ENCODE assay signal across 8 cellular contexts in the genomic region with DNA sequence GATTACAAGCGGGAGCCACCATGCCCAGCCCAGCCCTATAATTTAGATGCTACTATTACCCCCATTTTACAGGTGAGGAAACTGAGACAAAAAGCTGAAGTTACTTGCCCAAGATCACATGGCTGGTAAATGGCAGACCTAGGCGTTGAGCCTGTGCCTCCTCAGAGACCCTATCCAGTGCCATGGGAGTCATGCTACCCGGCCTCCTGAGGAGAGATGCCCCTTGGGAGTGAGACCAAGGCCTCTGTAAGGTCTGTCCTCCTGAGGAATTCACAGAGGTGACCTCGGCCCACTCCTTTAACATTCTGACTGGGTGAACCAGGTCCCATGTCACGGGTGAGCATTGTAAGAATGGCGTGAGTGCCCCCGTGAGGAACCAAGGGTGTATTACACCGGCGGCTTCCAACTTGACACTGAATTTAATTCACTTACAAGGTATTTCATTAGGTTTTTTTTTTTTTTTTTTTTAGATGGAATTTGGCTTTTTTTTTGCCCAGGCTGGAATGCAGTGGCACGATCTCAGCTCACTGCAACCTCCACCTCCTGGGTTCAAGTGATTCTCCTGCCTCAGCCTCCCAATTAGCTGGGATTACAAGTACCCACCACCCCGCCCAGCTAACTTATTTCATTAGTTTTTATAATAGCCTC.
DNase-seq lines count a peak whose midpoint lies in the region; ATAC-seq, FAIRE-seq and TF ChIP-seq lines count a peak whose summit lies in the region.

No MANE protein-coding gene starts in this region.

- ATAC-seq in activated CD8-positive, alpha-beta T cell treated with anti-CD3 and anti-CD28 coated beads, Interleukin-2, amount 10 ng/mL, durations not matched to agents 7 days and 5 days, result peak; percentile 86
- ATAC-seq in GM21390 (IDR thresholded peaks at IDR 0.05; ENCODE audit: unreplicated experiment), result no peak

- H3K27me3 ChIP-seq in H1 (replicated peaks in 1 of 4; ENCODE audit: control insufficient read depth in 3 of 4, extremely low read depth in 1 of 4, insufficient read depth in 3 of 4, low read length in 3 of 4), result no peaks in the 10 kb centered on the region

- H2BK20ac ChIP-seq in H1 (ENCODE audit: low read length), result no peak overlapping the region

- H3K9ac ChIP-seq in H1 (replicated peaks in 1 of 4; ENCODE audit: extremely low read depth in 1 of 4, low read depth in 3 of 4, low read length in 3 of 4), result no peak overlapping the region

- H3K18ac ChIP-seq in H1 (ENCODE audit: extremely low read depth, low read length), result no peak overlapping the region

- no peak overlapping the region for H3K4me3 Mint-ChIP-seq in activated CD8-positive, alpha-beta T cell treated with anti-CD3 and anti-CD28 coated beads, Interleukin-2, amount 10 ng/mL, durations not matched to agents 7 days and 5 days

- H2BK120ac ChIP-seq in H1 (replicated peaks; ENCODE audit: low read depth, low read length), result no peak overlapping the region

- no peak overlapping the region for H4K5ac ChIP-seq in H1 (ENCODE audit: insufficient read length, low read depth, low read length)

- no peak overlapping the region for H2AK5ac ChIP-seq in H1 (ENCODE audit: low read depth, low read length)

- POLR2A ChIA-PET in activated CD8-positive, alpha-beta T cell treated with anti-CD3 and anti-CD28 coated beads, Interleukin-2, amount 10 ng/mL, durations not matched to agents 7 days and 5 days (lab: Charles Lee), result interaction anchor here (0.6 kb wide), 1 partner anchor 247 kb away, joined by 3 read pairs; no protein-coding TSS in a partner anchor
- POLR2A ChIA-PET in H1 (lab: Charles Lee; ENCODE audit: partially characterized antibody), result interaction anchor here (0.6 to 0.8 kb wide), 3 partner anchors 10 to 121 kb away, joined by 3 to 4 read pairs (median 4); no protein-coding TSS in a partner anchor

- no peak overlapping the region for H3K27ac ChIP-seq in H1 (ENCODE audit: low read depth, low read length)

- no peak for TF ChIP-seq EP300 in H1 (IDR thresholded peaks at IDR 0.05; ENCODE audit: borderline replicate concordance in 1 of 2, low read depth in 2 of 2, low read length in 2 of 2)

- peaks cover 0 to 7% of the 10 kb centered on the region in 2 experiments; a peak in 3 of 4 replicates for H3K9me3 ChIP-seq in H1 (ENCODE audit: insufficient read depth in 2 of 2, low read depth in 1 of 2, low read length in 1 of 2)

- DNase-seq in AG09309 (ENCODE audit: low read depth) (peak; percentile 5), GM18507 (ENCODE audit: extremely low spot score, insufficient read length, low read depth) (peak; percentile 64), NCI-H524 treated with DMSO at 0.1 percent for 48 hours (lab: John Stamatoyannopoulos, UW) (peak; percentile 4), H1 (ENCODE audit: low read depth in 1 of 2, low spot score in 2 of 2) (peak; percentile 39 to 88), midbrain (lab: John Stamatoyannopoulos, UW) (peak; percentile 49)
- DNase-seq in activated CD8-positive, alpha-beta T cell treated with anti-CD3 and anti-CD28 coated beads, Interleukin-2, amount 10 ng/mL, durations not matched to agents 7 days and 5 days, result peak; percentile 80
- DNase-seq in stimulated activated CD8-positive, alpha-beta memory T cell treated with anti-CD3 and anti-CD28 coated beads, Interleukin-2, amount 100 ng/mL, for 48 hours (ENCODE audit: low read depth in 2 of 2), result peak; percentile 39 to 55

- peak overlapping the region; percentile 52 for H3K27ac Mint-ChIP-seq in activated CD8-positive, alpha-beta T cell treated with anti-CD3 and anti-CD28 coated beads, Interleukin-2, amount 10 ng/mL, durations not matched to agents 7 days and 5 days

- peak; percentile 87 to 89 for TF ChIP-seq RAD21 in H1 (IDR thresholded peaks at IDR 0.05 in 1 of 2, conservative IDR thresholded peaks at IDR 0.05 in 1 of 2; ENCODE audit: low read depth in 2 of 2, low read length in 2 of 2)

- H3K4me1 ChIP-seq in H1 (replicated peaks in 1 of 4; ENCODE audit: control insufficient read depth in 3 of 4, insufficient read depth in 4 of 4, low read length in 3 of 4), result no peaks in the 10 kb centered on the region

- no peak overlapping the region for H3K4me3 ChIP-seq in AG09309 (ENCODE audit: control insufficient read depth, low read depth, low read length)
- H3K4me3 ChIP-seq in H1 (ENCODE audit: extremely low read depth in 1 of 4, insufficient read depth in 2 of 4, low read depth in 3 of 4, low read length in 4 of 4), result no peak overlapping the region

- WGBS in H1 (ENCODE audit: extremely low coverage in 1 of 2, insufficient coverage in 1 of 2, insufficient read length in 1 of 2, insufficient replicate concordance in 2 of 2, low coverage in 1 of 2, low lambda C conversion rate in 2 of 2, missing lambda C conversion rate in 1 of 2), 2 experiments, result 49% methylated on average over 11 of the region's 11 CpGs; no CpG with 5 or more reads in 1 of the 2 experiments

- H3K14ac ChIP-seq in H1 (ENCODE audit: insufficient read length), result no peak overlapping the region

- CTCF ChIA-PET in activated CD8-positive, alpha-beta T cell treated with anti-CD3 and anti-CD28 coated beads, Interleukin-2, amount 10 ng/mL, durations not matched to agents 7 days and 5 days (lab: Charles Lee), result interaction anchor here (0.8 to 2.3 kb wide), 9 partner anchors 14 to 364 kb away, joined by 3 to 7 read pairs (median 3); no protein-coding TSS in a partner anchor
- CTCF ChIA-PET in H1 (lab: Charles Lee; ENCODE audit: partially characterized antibody), result interaction anchor here (0.6 to 2.7 kb wide), 15 partner anchors 8 to 507 kb away, joined by 3 to 16 read pairs (median 3); no protein-coding TSS in a partner anchor

- peaks cover 8% of the 10 kb centered on the region for H3K9me3 Mint-ChIP-seq in activated CD8-positive, alpha-beta T cell treated with anti-CD3 and anti-CD28 coated beads, Interleukin-2, amount 10 ng/mL, durations not matched to agents 7 days and 5 days (ENCODE audit: insufficient read depth)

- H3K56ac ChIP-seq in H1 (replicated peaks; ENCODE audit: insufficient read length, low read depth, low read length), result no peak overlapping the region

- H3K4me2 ChIP-seq in H1 (ENCODE audit: insufficient read depth in 1 of 2, low read depth in 2 of 2, low read length in 2 of 2), result no peak overlapping the region

- peak; percentile 85 for TF ChIP-seq CTCF in AG09309 (IDR thresholded peaks at IDR 0.05; ENCODE audit: control insufficient read depth, insufficient read depth, low read depth, low read length, missing control alignments)
- peak; percentile 66 to 72 (median 69) for TF ChIP-seq CTCF in H1 (IDR thresholded peaks at IDR 0.05; ENCODE audit: control extremely low read depth in 1 of 3, insufficient read depth in 1 of 3, low read depth in 1 of 3, low read length in 3 of 3)

- peaks cover 11 to 48% (median 33%) of the 10 kb centered on the region in 4 experiments; a peak in 7 of 8 replicates for H3K36me3 ChIP-seq in H1 (ENCODE audit: control insufficient read depth in 2 of 4, insufficient read depth in 4 of 4, low read length in 3 of 4)

- H3K36me3 Mint-ChIP-seq in activated CD8-positive, alpha-beta T cell treated with anti-CD3 and anti-CD28 coated beads, Interleukin-2, amount 10 ng/mL, durations not matched to agents 7 days and 5 days (ENCODE audit: low read depth), result peaks cover 60% of the 10 kb centered on the region

- H2AFZ ChIP-seq in H1 (ENCODE audit: low read length), result no peak overlapping the region

- no peak overlapping the region for H4K91ac ChIP-seq in H1 (replicated peaks; ENCODE audit: insufficient read length, low read length)

- no peak overlapping the region for H3K4ac ChIP-seq in H1 (replicated peaks; ENCODE audit: insufficient read length, low read depth, low read length)

- no peaks in the 10 kb centered on the region for H3K79me1 ChIP-seq in H1 (ENCODE audit: low read depth, low read length)

- no peaks in the 10 kb centered on the region; the same call in 1 of the 2 replicates for H3K23me2 ChIP-seq in H1 (ENCODE audit: low read depth, low read length)

- TF ChIP-seq POLR2A in H1 (IDR thresholded peaks at IDR 0.05; ENCODE audit: control extremely low read depth in 1 of 2, low read depth in 2 of 2, low read length in 2 of 2), result no peak

- H2BK5ac ChIP-seq in H1 (ENCODE audit: low read depth, low read length), result no peak overlapping the region

- no peaks in the 10 kb centered on the region; a peak in 1 of 4 replicates for H3K79me2 ChIP-seq in H1 (ENCODE audit: control insufficient read depth in 1 of 2, insufficient read depth in 2 of 2, low read length in 2 of 2)

- H2BK15ac ChIP-seq in H1 (ENCODE audit: low read length), result no peak overlapping the region

- no peaks in the 10 kb centered on the region for H3K4me1 Mint-ChIP-seq in activated CD8-positive, alpha-beta T cell treated with anti-CD3 and anti-CD28 coated beads, Interleukin-2, amount 10 ng/mL, durations not matched to agents 7 days and 5 days (ENCODE audit: low read depth)

- no peak overlapping the region for H2BK12ac ChIP-seq in H1 (ENCODE audit: low read depth, low read length)

- H3K23ac ChIP-seq in H1 (ENCODE audit: insufficient read length), result no peak overlapping the region

- peaks cover 4% of the 10 kb centered on the region in 2 experiments for H4K20me1 ChIP-seq in H1 (replicated peaks in 1 of 2; ENCODE audit: control insufficient read depth in 1 of 2, insufficient read depth in 2 of 2, low read length in 2 of 2)

- no peaks in the 10 kb centered on the region for H3K27me3 Mint-ChIP-seq in activated CD8-positive, alpha-beta T cell treated with anti-CD3 and anti-CD28 coated beads, Interleukin-2, amount 10 ng/mL, durations not matched to agents 7 days and 5 days (ENCODE audit: low read depth)

- FAIRE-seq in GM18507 (lab: Jason Lieb, UNC) (peak; percentile 78), H1 (lab: Jason Lieb, UNC) (peak; percentile 68)

- H4K8ac ChIP-seq in H1 (ENCODE audit: extremely low read depth, insufficient read depth, low read length), result no peak overlapping the region

TF ChIP-seq in H1, 55 proteins besides CTCF, POLR2A, EP300 and RAD21:
- TF ChIP-seq HDAC2 (IDR thresholded peaks at IDR 0.05; ENCODE audit: borderline replicate concordance in 1 of 2, low read depth in 2 of 2, low read length in 2 of 2) (0 out of 4 replicates have a peak, but pooled peaks of 1 of the 2 experiments have one; percentile 35), SP4 (IDR thresholded peaks at IDR 0.05; ENCODE audit: low read length) (no peak), TAF1 (IDR thresholded peaks at IDR 0.05; ENCODE audit: low read depth, low read length) (no peak), CREB1 (IDR thresholded peaks at IDR 0.05) (0 out of 2 replicates have a peak, but pooled peaks have one; percentile 14), KDM1A (IDR thresholded peaks at IDR 0.05; ENCODE audit: borderline replicate concordance, low read length) (peak; percentile 74), CHD2 (IDR thresholded peaks at IDR 0.05; ENCODE audit: low read length) (no peak)
- TF ChIP-seq, protein P1, sequence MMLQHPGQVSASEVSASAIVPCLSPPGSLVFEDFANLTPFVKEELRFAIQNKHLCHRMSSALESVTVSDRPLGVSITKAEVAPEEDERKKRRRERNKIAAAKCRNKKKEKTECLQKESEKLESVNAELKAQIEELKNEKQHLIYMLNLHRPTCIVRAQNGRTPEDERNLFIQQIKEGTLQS (IDR thresholded peaks at IDR 0.05; ENCODE audit: insufficient read depth, low read depth, low read length), result 0 out of 2 replicates have a peak, but pooled peaks have one; percentile 23
TF ChIP-seq in H1: peak in this region for 4.

Comparison
In these comparisons a context has a peak if more than half of its experiments do, and no peak if none do; other contexts are left out.
1. DNase-seq: peak in every context shown above with its lines; median percentile 80 in activated CD8-positive, alpha-beta T cell treated with anti-CD3 and anti-CD28 coated beads, Interleukin-2, amount 10 ng/mL, durations not matched to agents 7 days and 5 days; 64 in GM18507; 64 in H1; 49 in midbrain; 47 in stimulated activated CD8-positive, alpha-beta memory T cell treated with anti-CD3 and anti-CD28 coated beads, Interleukin-2, amount 100 ng/mL, for 48 hours; 5 in AG09309; 4 in NCI-H524 treated with DMSO at 0.1 percent for 48 hours.